1 cellular context compared by ENCODE assay signal in the genomic region with DNA sequence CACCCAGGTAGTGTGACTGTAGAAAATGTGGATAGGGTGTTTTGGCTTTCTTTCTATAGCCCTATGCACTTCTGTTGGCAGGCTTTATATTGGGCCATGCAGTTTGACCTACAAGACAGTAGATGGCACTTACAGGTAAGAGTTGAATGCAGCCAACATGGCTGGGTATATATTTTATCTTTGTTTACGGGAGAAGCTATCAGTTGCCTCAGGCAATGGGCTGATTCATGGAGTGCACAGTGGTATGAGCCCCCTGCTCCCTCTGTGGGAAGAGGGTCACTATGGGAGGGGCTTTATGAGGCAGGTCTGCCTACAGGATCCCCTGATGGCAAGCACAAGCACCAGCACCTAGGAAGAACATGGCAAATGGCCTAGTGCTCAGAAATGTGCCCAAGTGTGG.
TF ChIP-seq lines count a peak whose summit lies in the region.

No MANE protein-coding gene starts in this region.

TF ChIP-seq in WTC11, 78 proteins besides CTCF, POLR2A, EP300 and RAD21 (continued from another document):
- TF ChIP-seq ZNF396 (CRISPR knock-in tag; IDR thresholded peaks at IDR 0.05; ENCODE audit: borderline replicate concordance) (no peak), TEAD4 (CRISPR knock-in tag; IDR thresholded peaks at IDR 0.05) (no peak)
TF ChIP-seq in WTC11: peak in this region for 0.
